Comparison of ENCODE assay signal across 20 cellular contexts in genomic region chr11:125380756-125381445, GRCh38.
"Had no signal": no experiment of that assay in that cellular context is flagged by ENCODE, and none has a peak within 500 bp of the region (broad histone marks: within the 10 kb centered on the region; RNA-seq: fewer than 3 reads in every experiment).

No MANE protein-coding gene starts in this region.

- H3K4me1 Mint-ChIP-seq: memory B cell had no signal

- FAIRE-seq: colon, keratinocyte had no signal

- DNase-seq: esophagus squamous epithelium; foreskin fibroblast; glutamatergic neuron; left cardiac atrium; left ventricle myocardium inferior; lower lobe of right lung; midbrain; stimulated activated CD4-positive, alpha-beta T cell treated with anti-CD3 and anti-CD28 coated beads, Interleukin-2, amount 100 ng/mL, for 24 hours; stimulated activated CD4-positive, alpha-beta T cell treated with anti-CD3 and anti-CD28 coated beads, Interleukin-4, amount 100 ng/mL, for 4 hours; stimulated activated naive B cell treated with anti-CD40 and anti-IgM and Interleukin-4, amounts not matched to agents 10 μg/mL and 1 μg/mL and 100 μg/mL, for 72 hours; thyroid gland; uterus had no signal

- H3K4me1 ChIP-seq: uterus had no signal

- H3K4me3 ChIP-seq: esophagus squamous epithelium, gastroesophageal sphincter, left ventricle myocardium inferior, lower lobe of right lung, thyroid gland, uterus had no signal

- H3K27ac Mint-ChIP-seq: dendritic cell treated with granulocyte-macrophage colony-stimulating factor and Interleukin-4, amounts not matched to agents 40 ng/mL and 50 ng/mL, for 4 days; memory B cell; stimulated activated naive B cell treated with anti-CD40 and anti-IgM and Interleukin-4, amounts not matched to agents 10 μg/mL and 1 μg/mL and 100 μg/mL, for 72 hours; type B pancreatic cell had no signal

- H3K9me3 Mint-ChIP-seq: dendritic cell treated with granulocyte-macrophage colony-stimulating factor and Interleukin-4, amounts not matched to agents 40 ng/mL and 50 ng/mL, for 4 days; memory B cell; nephron; stimulated activated naive B cell treated with anti-CD40 and anti-IgM and Interleukin-4, amounts not matched to agents 10 μg/mL and 1 μg/mL and 100 μg/mL, for 72 hours; type B pancreatic cell had no signal

- H3K4me3 Mint-ChIP-seq: dendritic cell treated with granulocyte-macrophage colony-stimulating factor and Interleukin-4, amounts not matched to agents 40 ng/mL and 50 ng/mL, for 4 days; memory B cell; nephron; stimulated activated naive B cell treated with anti-CD40 and anti-IgM and Interleukin-4, amounts not matched to agents 10 μg/mL and 1 μg/mL and 100 μg/mL, for 72 hours; type B pancreatic cell had no signal

- ATAC-seq: gastroesophageal sphincter; left cardiac atrium; lower lobe of right lung; sciatic nerve; stimulated activated naive B cell treated with anti-CD40 and anti-IgM and Interleukin-4, amounts not matched to agents 10 μg/mL and 1 μg/mL and 100 μg/mL, for 72 hours had no signal

- H3K9me3 ChIP-seq: esophagus squamous epithelium, gastroesophageal sphincter, left ventricle myocardium inferior, lower lobe of right lung, thyroid gland, uterus had no signal

- H3K36me3 ChIP-seq: esophagus squamous epithelium, left ventricle myocardium inferior, lower lobe of right lung, thyroid gland, uterus had no signal

- H3K27ac ChIP-seq: esophagus squamous epithelium, gastroesophageal sphincter, left ventricle myocardium inferior, lower lobe of right lung, thyroid gland, uterus had no signal

- H3K36me3 Mint-ChIP-seq: memory B cell; stimulated activated naive B cell treated with anti-CD40 and anti-IgM and Interleukin-4, amounts not matched to agents 10 μg/mL and 1 μg/mL and 100 μg/mL, for 72 hours; type B pancreatic cell had no signal
